Comparison of ENCODE assay signal across 8 cellular contexts in the genomic region with DNA sequence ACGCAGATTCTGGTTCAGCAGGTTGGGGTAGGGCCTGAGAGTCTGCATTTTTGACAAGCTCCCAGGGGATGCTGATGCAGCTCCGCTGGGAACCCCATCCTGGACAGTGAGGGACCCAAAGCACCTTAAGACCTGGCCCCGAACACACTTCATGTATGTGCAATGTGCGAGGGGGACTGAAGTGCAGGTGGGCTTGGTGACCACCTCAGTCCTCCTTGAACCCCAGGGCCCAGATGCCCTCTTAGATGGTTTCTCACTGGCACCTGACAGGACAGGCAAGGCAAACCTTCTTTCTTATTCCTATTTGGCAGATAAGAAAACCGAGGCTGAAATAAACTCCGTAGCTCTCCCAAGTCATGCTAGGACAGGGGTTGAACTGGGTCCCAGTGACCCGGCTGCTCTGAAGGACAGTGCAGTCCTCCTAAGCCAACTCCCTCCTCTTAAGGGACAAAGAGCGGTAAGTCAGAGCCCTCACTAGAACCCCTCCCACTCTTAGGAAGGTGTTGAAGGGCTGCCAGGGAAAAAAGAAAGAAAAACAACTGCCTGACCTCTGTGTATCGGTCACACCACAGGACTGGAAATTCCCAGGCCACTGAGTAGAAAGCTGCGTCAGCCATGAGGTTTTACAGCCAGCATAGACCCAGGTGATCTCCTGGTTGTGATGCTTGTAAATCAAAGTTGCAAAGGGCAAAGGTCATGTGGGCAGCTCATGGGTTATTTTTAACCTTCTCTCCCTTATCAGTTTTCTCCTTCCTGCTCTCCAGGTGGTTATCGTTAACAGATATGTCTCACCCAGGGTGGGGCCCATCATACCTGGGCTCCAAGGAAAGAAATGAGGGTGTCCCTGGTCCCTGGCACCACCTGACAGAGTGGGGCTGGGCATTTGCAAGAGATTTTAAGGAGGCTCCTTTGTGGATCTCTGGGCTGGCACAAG.
DNase-seq lines count a peak whose midpoint lies in the region; ATAC-seq and TF ChIP-seq lines count a peak whose summit lies in the region.

No MANE protein-coding gene starts in this region.

- no peaks in the 10 kb centered on the region for H3K36me3 ChIP-seq in cardiac muscle cell

- H3K9me3 ChIP-seq in cardiac muscle cell (ENCODE audit: low read depth), result no peaks in the 10 kb centered on the region

- H3K4me3 ChIP-seq in cardiac muscle cell, result no peak overlapping the region

- ATAC-seq in Right ventricle myocardium inferior (no peak), HG02973 (IDR thresholded peaks at IDR 0.05; ENCODE audit: unreplicated experiment) (peak; percentile 82)
- peak; percentile 93 to 96 for ATAC-seq in stimulated activated naive B cell treated with anti-CD40 and anti-IgM and Interleukin-4, amounts not matched to agents 10 μg/mL and 1 μg/mL and 100 μg/mL, for 72 hours (replicated peaks)

- DNase-seq in cardiac muscle cell (ENCODE audit: low read depth in 1 of 2, low spot score in 1 of 2), result peak; percentile 89 to 96
- no peak for DNase-seq in Right ventricle myocardium inferior (ENCODE audit: missing footprints)
- peak; percentile 32 for DNase-seq in T1000 (lab: John Stamatoyannopoulos, UW)
- DNase-seq in glomerular endothelial cell (ENCODE audit: extremely low read depth, low read depth, low spot score), result peak; percentile 96
- DNase-seq in stimulated activated naive B cell treated with anti-CD40 and anti-IgM and Interleukin-4, amounts not matched to agents 10 μg/mL and 1 μg/mL and 100 μg/mL, for 72 hours, result peak; percentile 58
- DNase-seq in NCI-H2171 (lab: John Stamatoyannopoulos, UW), result no peak
- no peak for DNase-seq in NCI-H187 treated with DMSO at 0.1 percent for 48 hours (lab: John Stamatoyannopoulos, UW)

- H3K36me3 Mint-ChIP-seq in stimulated activated naive B cell treated with anti-CD40 and anti-IgM and Interleukin-4, amounts not matched to agents 10 μg/mL and 1 μg/mL and 100 μg/mL, for 72 hours, result no peaks in the 10 kb centered on the region

- TF ChIP-seq CTCF in cardiac muscle cell (IDR thresholded peaks at IDR 0.05; ENCODE audit: low read depth, low read length), result no peak

- peak overlapping the region in 1 of 2 donors; percentile 17 for H3K4me3 Mint-ChIP-seq in stimulated activated naive B cell treated with anti-CD40 and anti-IgM and Interleukin-4, amounts not matched to agents 10 μg/mL and 1 μg/mL and 100 μg/mL, for 72 hours

- intact Hi-C loops in Right ventricle myocardium inferior (cut with DNase I), result no loop called here

- peak overlapping the region; percentile 89 for H3K27ac ChIP-seq in cardiac muscle cell

- H3K4me1 Mint-ChIP-seq in stimulated activated naive B cell treated with anti-CD40 and anti-IgM and Interleukin-4, amounts not matched to agents 10 μg/mL and 1 μg/mL and 100 μg/mL, for 72 hours, result peaks cover 24 to 49% of the 10 kb centered on the region in 2 donors

- H3K27me3 Mint-ChIP-seq in stimulated activated naive B cell treated with anti-CD40 and anti-IgM and Interleukin-4, amounts not matched to agents 10 μg/mL and 1 μg/mL and 100 μg/mL, for 72 hours, result peaks cover 10 to 11% of the 10 kb centered on the region in 2 donors

- H3K27me3 ChIP-seq in cardiac muscle cell, result no peaks in the 10 kb centered on the region

- H3K4me1 ChIP-seq in cardiac muscle cell (ENCODE audit: low read depth), result peaks cover 25% of the 10 kb centered on the region

- peak overlapping the region; percentile 83 for H3K27ac Mint-ChIP-seq in stimulated activated naive B cell treated with anti-CD40 and anti-IgM and Interleukin-4, amounts not matched to agents 10 μg/mL and 1 μg/mL and 100 μg/mL, for 72 hours

- H3K9me3 Mint-ChIP-seq in stimulated activated naive B cell treated with anti-CD40 and anti-IgM and Interleukin-4, amounts not matched to agents 10 μg/mL and 1 μg/mL and 100 μg/mL, for 72 hours, result no peaks in the 10 kb centered on the region

Comparison
In these comparisons a context has a peak if more than half of its experiments do, and no peak if none do; other contexts are left out.
1. DNase-seq: peak in cardiac muscle cell (2 of 2), T1000 (single experiment), glomerular endothelial cell (single experiment) and stimulated activated naive B cell treated with anti-CD40 and anti-IgM and Interleukin-4, amounts not matched to agents 10 μg/mL and 1 μg/mL and 100 μg/mL, for 72 hours (single experiment); none in Right ventricle myocardium inferior (single experiment), NCI-H2171 (single experiment) and NCI-H187 treated with DMSO at 0.1 percent for 48 hours (single experiment).